Comparison of ENCODE assay signal across 27 cellular contexts in the genomic region with DNA sequence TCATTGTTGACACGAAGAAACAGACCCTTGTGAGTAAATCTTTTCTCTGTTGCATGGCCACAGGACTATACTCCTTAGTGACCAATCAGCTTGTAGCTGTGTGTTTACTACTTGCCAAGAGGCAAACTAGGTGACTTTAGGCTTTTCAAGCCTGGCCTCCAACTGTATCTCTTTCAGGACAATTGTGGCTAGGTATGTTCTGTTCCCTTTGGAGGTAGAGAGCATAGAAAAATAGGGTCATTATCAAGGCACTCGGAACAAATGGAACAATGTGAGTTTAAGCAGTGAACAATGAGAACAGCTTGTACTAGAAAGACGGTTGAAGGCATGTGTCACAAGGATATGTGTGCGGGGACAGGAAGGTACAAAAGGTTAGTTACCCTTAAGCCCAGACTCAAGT. TPM values are rescaled to one million over a fixed set of nuclear protein-coding genes. Genes with fewer than 3 reads are reported as not detected.
"Had no signal": no experiment of that assay in that cellular context is flagged by ENCODE, and none has a peak within 500 bp of the region (broad histone marks: within the 10 kb centered on the region; RNA-seq: fewer than 3 reads in every experiment).

No MANE protein-coding gene starts in this region.

- DNase-seq: cerebellar nuclear complex; effector CD8-positive, alpha-beta T cell; endodermal cell; foreskin fibroblast; gastrocnemius medialis; head of caudate nucleus; kidney; mesenchymal stem cell; mucosa of descending colon; naive B cell; sigmoid colon; stimulated activated CD4-positive, alpha-beta T cell treated with anti-CD3 and anti-CD28 coated beads, Interleukin-2, amount 100 ng/mL, for 24 hours; stimulated activated CD4-positive, alpha-beta T cell treated with anti-CD3 and anti-CD28 coated beads, Interleukin-4, amount 100 ng/mL, for 24 hours; stimulated activated naive CD8-positive, alpha-beta T cell treated with anti-CD3 and anti-CD28 coated beads, Interleukin-15, Interleukin-2, amounts not matched to agents 100 U/mL and 50 U/mL, for 24 hours; transverse colon had no signal

- H3K4me3 ChIP-seq: gastrocnemius medialis, hepatocyte, mucosa of descending colon, neural progenitor cell, sigmoid colon, transverse colon, vagina had no signal

- H3K9me3 ChIP-seq: gastrocnemius medialis, mucosa of descending colon, sigmoid colon, transverse colon, vagina had no signal

- H3K4me1 ChIP-seq: gastrocnemius medialis, neural progenitor cell, parathyroid adenoma, vagina had no signal

- H3K27me3 Mint-ChIP-seq: naive B cell; progenitor cell of endocrine pancreas; stimulated activated memory B cell treated with anti-CD40 and anti-IgM and Interleukin-4, amounts not matched to agents 10 μg/mL and 1 μg/mL and 100 μg/mL, for 72 hours had no signal

- ATAC-seq: esophagus mucosa; gastrocnemius medialis; mucosa of descending colon; stimulated activated memory B cell treated with anti-CD40 and anti-IgM and Interleukin-4, amounts not matched to agents 10 μg/mL and 1 μg/mL and 100 μg/mL, for 72 hours; stimulated activated naive CD8-positive, alpha-beta T cell treated with anti-CD3 and anti-CD28 coated beads, Interleukin-15, Interleukin-2, amounts not matched to agents 100 U/mL and 50 U/mL, for 24 hours had no signal

- H3K4me3 Mint-ChIP-seq: endodermal cell; mesothelial cell of epicardium; nephron; neural progenitor cell; stimulated activated memory B cell treated with anti-CD40 and anti-IgM and Interleukin-4, amounts not matched to agents 10 μg/mL and 1 μg/mL and 100 μg/mL, for 72 hours had no signal

- H3K27me3 ChIP-seq: gastrocnemius medialis, hepatocyte, neural progenitor cell, sigmoid colon, transverse colon, vagina had no signal

- H3K27ac ChIP-seq: epithelial cell of prostate, gastrocnemius medialis, hepatocyte, neural progenitor cell, parathyroid adenoma, sigmoid colon, transverse colon, vagina had no signal

- H3K27ac Mint-ChIP-seq: endodermal cell; mesothelial cell of epicardium; nephron; neural progenitor cell; progenitor cell of endocrine pancreas; stimulated activated memory B cell treated with anti-CD40 and anti-IgM and Interleukin-4, amounts not matched to agents 10 μg/mL and 1 μg/mL and 100 μg/mL, for 72 hours had no signal

- H3K36me3 ChIP-seq: neural progenitor cell, vagina had no signal

- H3K9me3 Mint-ChIP-seq: endodermal cell; naive B cell; nephron; stimulated activated memory B cell treated with anti-CD40 and anti-IgM and Interleukin-4, amounts not matched to agents 10 μg/mL and 1 μg/mL and 100 μg/mL, for 72 hours had no signal

- H3K4me1 Mint-ChIP-seq: neural progenitor cell had no signal

RNA-seq across cellular contexts. Expression of a gene that starts 48.1 kb away (rescaled TPM):
- total RNA-seq: endodermal cell, glomerular endothelial cell, hepatocyte, lung microvascular endothelial cell, mesothelial cell of epicardium, progenitor cell of endocrine pancreas, transverse colon, vagina had no signal
- polyA plus RNA-seq: hepatocyte had no signal
